In the genomic region with DNA sequence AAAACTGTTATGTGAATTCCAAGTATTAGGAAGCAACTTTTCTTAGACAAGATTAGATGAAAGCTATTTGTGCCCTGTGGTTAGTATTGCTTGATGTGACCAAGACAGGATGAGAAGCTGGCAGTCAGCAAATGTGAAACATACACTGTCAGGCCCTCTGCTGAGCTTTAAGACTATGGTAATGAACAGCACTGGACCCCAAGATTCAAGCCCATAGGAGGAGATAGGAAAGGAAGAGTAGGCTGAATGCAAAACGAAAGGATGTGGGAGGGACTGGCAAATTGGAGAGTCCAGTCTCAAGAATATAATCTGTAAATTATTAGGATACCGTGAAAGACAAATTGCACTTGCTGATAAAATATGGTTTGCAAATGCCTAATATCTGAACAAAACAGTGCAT, we compare ENCODE assay signal across 18 cellular contexts.
"Had no signal": no experiment of that assay in that cellular context is flagged by ENCODE, and none has a peak within 500 bp of the region (broad histone marks: within the 10 kb centered on the region; RNA-seq: fewer than 3 reads in every experiment).

No MANE protein-coding gene starts in this region.

- H3K36me3 ChIP-seq: right atrium auricular region, transverse colon had no signal

- H3K4me3 ChIP-seq: left lung, mucosa of descending colon, right atrium auricular region, skin epidermis, transverse colon, vagina had no signal

- H3K4me1 ChIP-seq: left lung, right atrium auricular region, vagina had no signal

- H3K27me3 ChIP-seq: brain microvascular endothelial cell, left lung, right atrium auricular region, transverse colon, vagina had no signal

- DNase-seq: activated CD4-positive, alpha-beta T cell treated with anti-CD3 and anti-CD28 coated beads, Interleukin-2, amount 50 U/mL, for 1 hour; activated gamma-delta T cell; anterior cingulate cortex; brain microvascular endothelial cell; left lung; naive thymus-derived CD4-positive, alpha-beta T cell; nucleus accumbens; stimulated activated CD4-positive, alpha-beta T cell treated with anti-CD3 and anti-CD28 coated beads, Interleukin-15, amount 100 ng/mL, for 24 hours; stimulated activated CD4-positive, alpha-beta T cell treated with anti-CD3 and anti-CD28 coated beads, Interleukin-4, amount 100 ng/mL, for 1 hour; stimulated activated naive CD4-positive, alpha-beta T cell; substantia nigra had no signal

- H3K27ac Mint-ChIP-seq: activated naive CD4-positive, alpha-beta T cell treated with anti-CD3 and anti-CD28 coated beads, Interleukin-2, amount 50 U/mL, for 72 hours; T-helper 2 cell treated with Interferon-gamma antibody and Interleukin-4, amounts not matched to agents 5 μg/mL and 100 μg/mL, for 36 hours had no signal

- H3K27me3 Mint-ChIP-seq: naive thymus-derived CD4-positive, alpha-beta T cell had no signal

- H3K4me3 Mint-ChIP-seq: naive thymus-derived CD4-positive, alpha-beta T cell; T-helper 2 cell treated with Interferon-gamma antibody and Interleukin-4, amounts not matched to agents 5 μg/mL and 100 μg/mL, for 36 hours had no signal

- ATAC-seq: left lung; naive thymus-derived CD4-positive, alpha-beta T cell had no signal

- H3K9me3 Mint-ChIP-seq: activated naive CD4-positive, alpha-beta T cell treated with anti-CD3 and anti-CD28 coated beads, Interleukin-2, amount 50 U/mL, for 72 hours; T-helper 2 cell treated with Interferon-gamma antibody and Interleukin-4, amounts not matched to agents 5 μg/mL and 100 μg/mL, for 36 hours had no signal

- H3K9me3 ChIP-seq: left lung, mucosa of descending colon, right atrium auricular region, transverse colon, vagina had no signal

- H3K27ac ChIP-seq: brain microvascular endothelial cell, left lung, right atrium auricular region, skin epidermis, transverse colon, vagina had no signal
